In genomic region chr6:56475736-56476457, GRCh38 we compare ENCODE assay signal across 10 cellular contexts.
DNase-seq lines count a peak whose midpoint lies in the region; ATAC-seq, FAIRE-seq and TF ChIP-seq lines count a peak whose summit lies in the region.
"Had no signal": no experiment of that assay in that cellular context is flagged by ENCODE, and none has a peak within 500 bp of the region (broad histone marks: within the 10 kb centered on the region; RNA-seq: fewer than 3 reads in every experiment).

No MANE protein-coding gene starts in this region.

- peaks cover 9 to 10% of the 10 kb centered on the region in 2 experiments for H3K36me3 ChIP-seq in endothelial cell of umbilical vein (ENCODE audit: control insufficient read depth in 2 of 2, extremely low read depth in 1 of 2, insufficient read depth in 2 of 2, low read length in 2 of 2)
- no peaks in the 10 kb centered on the region for H3K36me3 ChIP-seq in mucosa of descending colon (ENCODE audit: low read depth)
- H3K36me3 ChIP-seq in kidney (ENCODE audit: control insufficient read depth in 1 of 2, insufficient read depth in 2 of 2, low read length in 2 of 2), result peaks cover 17 to 47% of the 10 kb centered on the region in 2 donors

- FAIRE-seq in endothelial cell of umbilical vein (lab: Jason Lieb, UNC) (no peak), kidney (lab: Jason Lieb, UNC) (no peak)

- CTCF ChIA-PET in endothelial cell of umbilical vein (lab: Charles Lee), result interaction anchor here (1.0 to 1.7 kb wide), 9 partner anchors 12 to 122 kb away, joined by 3 to 7 read pairs (median 3); no protein-coding TSS in a partner anchor

- no peaks in the 10 kb centered on the region for H4K20me1 ChIP-seq in endothelial cell of umbilical vein (replicated peaks; ENCODE audit: control insufficient read depth, extremely low read depth, insufficient read depth, low read length)

- H3K27me3 ChIP-seq in endothelial cell of umbilical vein (ENCODE audit: control insufficient read depth in 2 of 2, insufficient read depth in 2 of 2, low read length in 2 of 2), result no peaks in the 10 kb centered on the region

- no peak overlapping the region for H3K4me2 ChIP-seq in endothelial cell of umbilical vein (ENCODE audit: insufficient read depth, low read length)

- ATAC-seq in mucosa of descending colon (peak; percentile 44), HG02763 (IDR thresholded peaks at IDR 0.05; ENCODE audit: unreplicated experiment) (no peak)

- POLR2A ChIA-PET in endothelial cell of umbilical vein (lab: Charles Lee), result no interaction called here

- no peaks in the 10 kb centered on the region for H3K9me3 ChIP-seq in endothelial cell of umbilical vein (replicated peaks; ENCODE audit: control insufficient read depth, insufficient read depth, low read length)
- no peaks in the 10 kb centered on the region for H3K9me3 ChIP-seq in mucosa of descending colon
- no peaks in the 10 kb centered on the region for H3K9me3 ChIP-seq in kidney (ENCODE audit: control insufficient read depth in 1 of 2, low read length in 2 of 2)

- H3K4me1 ChIP-seq in endothelial cell of umbilical vein (ENCODE audit: control insufficient read depth, extremely low read depth, insufficient read depth, low read length) (peaks cover 3% of the 10 kb centered on the region), mucosa of descending colon (ENCODE audit: low read depth) (no peaks in the 10 kb centered on the region), kidney (ENCODE audit: control insufficient read depth in 1 of 2, insufficient read depth in 1 of 2, low read depth in 1 of 2, low read length in 2 of 2) (no peaks in the 10 kb centered on the region)

- intact Hi-C loops in endothelial cell of umbilical vein (cut with micrococcal nuclease) (no loop called here), mucosa of descending colon (cut with DNase I, micrococcal nuclease) (no loop called here), kidney (cut with DNase I) (no loop called here)

- no peak for TF ChIP-seq POLR2A in endothelial cell of umbilical vein (IDR thresholded peaks at IDR 0.05; ENCODE audit: low read depth, low read length)

- H3K27ac ChIP-seq in endothelial cell of umbilical vein (ENCODE audit: insufficient read depth, low read depth, low read length) (no peak overlapping the region), kidney (ENCODE audit: low read depth in 2 of 2, low read length in 2 of 2) (no peak overlapping the region)

- dilution Hi-C loops in endothelial cell of umbilical vein (cut with MboI; ENCODE audit: extremely low pct_ligation_motif_present, low sequenced_read_pairs), result no loop called here

- H3K9me1 ChIP-seq in endothelial cell of umbilical vein (replicated peaks; ENCODE audit: control insufficient read depth, extremely low read depth, insufficient read depth, low read length), result no peaks in the 10 kb centered on the region

- no peak overlapping the region for H2AFZ ChIP-seq in endothelial cell of umbilical vein (ENCODE audit: low read depth, low read length)

- H3K9ac ChIP-seq in endothelial cell of umbilical vein (replicated peaks; ENCODE audit: extremely low read depth, insufficient read depth, low read length), result no peak overlapping the region
- H3K9ac ChIP-seq in kidney (ENCODE audit: low read length in 2 of 2), result no peak overlapping the region

- no peaks in the 10 kb centered on the region for H3K79me2 ChIP-seq in endothelial cell of umbilical vein (ENCODE audit: control insufficient read depth, insufficient read depth, low read length)

- DNase-seq in COR-L47 (lab: John Stamatoyannopoulos, UW), result peak; percentile 8
- peak; percentile 26 for DNase-seq in NCI-H146 (lab: John Stamatoyannopoulos, UW)
- DNase-seq in endothelial cell of umbilical vein (ENCODE audit: low read depth, low spot score), result peak; percentile 74
- DNase-seq in mucosa of descending colon, result peak in 1 of 3 donors; percentile 40
- no peak for DNase-seq in hippocampal formation (lab: John Stamatoyannopoulos, UW)
- no peak for DNase-seq in central memory CD4-positive, alpha-beta T cell
- DNase-seq in kidney, result no peak
- DNase-seq: activated T-cell treated with anti-CD3 and anti-CD28 coated beads, Interleukin-2, amount 50 U/mL, for 48 hours; cerebellar nuclear complex had no signal

- no TSS peak for BruUV-seq in endothelial cell of umbilical vein (replicated peaks; lab: Mats Ljungman, UMichigan)

- TF ChIP-seq CTCF in endothelial cell of umbilical vein (IDR thresholded peaks at IDR 0.05; ENCODE audit: extremely low read depth in 1 of 2, insufficient read depth in 1 of 2, low read depth in 1 of 2, low read length in 2 of 2) (no peak), mucosa of descending colon (IDR thresholded peaks at IDR 0.05) (no peak), kidney (IDR thresholded peaks at IDR 0.05; ENCODE audit: borderline replicate concordance, extremely low read depth, insufficient read depth) (no peak)

- H3K4me3 ChIP-seq in endothelial cell of umbilical vein (replicated peaks in 1 of 3; ENCODE audit: insufficient read depth in 1 of 3, low read depth in 1 of 3, low read length in 3 of 3), result no peak overlapping the region
- H3K4me3 ChIP-seq in mucosa of descending colon, result no peak overlapping the region
- H3K4me3 ChIP-seq in kidney (ENCODE audit: low read length in 2 of 2), result no peak overlapping the region

TF ChIP-seq in endothelial cell of umbilical vein, 7 proteins besides CTCF, POLR2A, EP300 and RAD21:
- TF ChIP-seq POLR2AphosphoS5 (IDR thresholded peaks at IDR 0.05; ENCODE audit: insufficient read depth, low read depth, low read length) (no peak), JUN (IDR thresholded peaks at IDR 0.05; ENCODE audit: borderline replicate concordance, insufficient read depth, insufficient read length, low read depth) (no peak), FOS (IDR thresholded peaks at IDR 0.05; ENCODE audit: borderline replicate concordance, insufficient read depth, low read length) (no peak), GATA2 (IDR thresholded peaks at IDR 0.05; ENCODE audit: insufficient read depth, insufficient read length, low read depth, low read length) (peak; percentile 28), MAX (IDR thresholded peaks at IDR 0.05; ENCODE audit: insufficient read depth, insufficient read length) (no peak), MYC (IDR thresholded peaks at IDR 0.05; ENCODE audit: low read depth, low read length) (no peak)

Comparison
In these comparisons a context has a peak if more than half of its experiments do, and no peak if none do; other contexts are left out.
1. DNase-seq: peak in COR-L47 (single experiment), NCI-H146 (single experiment) and endothelial cell of umbilical vein (single experiment); none in hippocampal formation (0 of 2), central memory CD4-positive, alpha-beta T cell (single experiment) and kidney (single experiment).